In the genomic region with DNA sequence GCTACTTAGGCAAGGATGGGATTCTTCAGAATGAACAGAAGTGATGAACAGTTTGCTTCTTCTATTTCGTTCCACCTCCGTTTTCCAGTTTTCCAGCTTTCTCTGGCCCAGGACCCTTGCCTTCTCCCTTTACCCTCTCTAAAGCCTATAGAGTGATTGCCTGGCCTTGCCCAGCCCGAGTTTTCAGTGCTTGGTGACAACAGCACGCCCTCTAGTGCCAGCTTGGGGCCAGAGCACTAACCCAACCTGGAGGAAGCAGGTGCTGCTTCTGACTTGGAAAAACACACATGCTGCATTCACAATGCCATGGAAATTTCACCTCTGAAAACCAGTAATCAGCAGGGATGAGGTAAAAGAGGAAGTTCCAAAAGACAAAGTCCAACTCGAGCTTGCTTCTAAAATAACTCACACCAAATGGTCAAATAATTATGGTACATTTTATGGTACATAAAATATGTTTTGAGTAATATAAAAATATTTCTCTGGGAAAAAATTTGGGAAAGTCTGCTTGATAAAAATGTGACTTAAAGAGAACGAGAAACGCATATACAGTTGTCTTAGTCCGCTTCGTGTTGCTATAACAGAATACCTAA, we compare ENCODE assay signal across 8 cellular contexts. TPM values are rescaled to one million over a fixed set of nuclear protein-coding genes. Genes with fewer than 3 reads are reported as not detected.
DNase-seq lines count a peak whose midpoint lies in the region; ATAC-seq, FAIRE-seq and TF ChIP-seq lines count a peak whose summit lies in the region.

No MANE protein-coding gene starts in this region.

- TF ChIP-seq POLR2A in HepG2 (IDR thresholded peaks at IDR 0.05; ENCODE audit: insufficient read depth in 1 of 2, low read depth in 2 of 2, low read length in 2 of 2), result no peak

- H3K9me3 ChIP-seq in colonic mucosa, result no peaks in the 10 kb centered on the region
- no peaks in the 10 kb centered on the region for H3K9me3 ChIP-seq in HepG2 (ENCODE audit: low read length)

- H3K9ac ChIP-seq in colonic mucosa (ENCODE audit: low read depth in 2 of 2, low read length in 2 of 2) (no peak overlapping the region), HepG2 (ENCODE audit: insufficient read depth, low read depth, low read length) (no peak overlapping the region)

- CTCF ChIA-PET in HepG2 (lab: Yijun Ruan, JAX; ENCODE audit: low intra/inter-chr PET ratio, low total read pairs), result interaction anchor here (1.4 to 2.8 kb wide), 4 partner anchors 41 to 131 kb away, joined by 7 to 15 read pairs (median 10); no protein-coding TSS in a partner anchor

- TF ChIP-seq RAD21 in HepG2 (CRISPR knock-in tag; IDR thresholded peaks at IDR 0.05), result peak; percentile 83

- POLR2A ChIA-PET in HepG2 (lab: Yijun Ruan, JAX), result no interaction called here

- H3K4me2 ChIP-seq in HepG2 (ENCODE audit: low read depth, low read length), result no peak overlapping the region

- H3K4me3 ChIP-seq in colonic mucosa (no peak overlapping the region), HepG2 (replicated peaks in 1 of 3; ENCODE audit: insufficient read depth in 1 of 3, low read depth in 2 of 3, low read length in 3 of 3) (no peak overlapping the region)

- H3K36me3 ChIP-seq in colonic mucosa (no peaks in the 10 kb centered on the region), HepG2 (replicated peaks in 1 of 2; ENCODE audit: control insufficient read depth in 1 of 2, insufficient read depth in 2 of 2, low read length in 2 of 2) (no peaks in the 10 kb centered on the region)

- H3K4me1 ChIP-seq in colonic mucosa, result no peaks in the 10 kb centered on the region
- peaks cover 25% of the 10 kb centered on the region for H3K4me1 ChIP-seq in HepG2 (ENCODE audit: insufficient read depth, low read length)

- peak; percentile 57 for DNase-seq in Caki2 (ENCODE audit: low read depth)
- DNase-seq in NCI-H510A treated with DMSO at 0.1 percent for 48 hours (lab: John Stamatoyannopoulos, UW), result peak; percentile 70
- peak; percentile 84 for DNase-seq in activated CD4-positive, alpha-beta T cell treated with anti-CD3 and anti-CD28 coated beads for 48 hours
- DNase-seq in colonic mucosa, result peak; percentile 82
- DNase-seq in HepG2 (ENCODE audit: low spot score), result peak; percentile 64
- peak; percentile 46 to 60 (median 51) for DNase-seq in stimulated activated CD4-positive, alpha-beta T cell treated with anti-CD3 and anti-CD28 coated beads, TNF-alpha, amount 100 ng/mL, for 1 hour (ENCODE audit: low read depth in 3 of 3, low spot score in 1 of 3)

- BruUV-seq in HepG2 (replicated peaks; lab: Mats Ljungman, UMichigan), result no TSS peak

- in situ Hi-C loops in Caki2 (cut with HindIII; ENCODE audit: low pct_unique_long_range_greater_than_20kb, low sequenced_read_pairs), result no loop called here
- in situ Hi-C loops in HepG2 (cut with HindIII; ENCODE audit: extremely low pct_ligation_motif_present, low pct_unique_long_range_greater_than_20kb), result loop anchor here (5.0 kb wide), 1 partner anchor 128 kb away; no protein-coding TSS in a partner anchor

- intact Hi-C loops in colonic mucosa (cut with DNase I) (loop anchor here (2.0 kb wide), 1 partner anchor 127 kb away; no protein-coding TSS in a partner anchor), HepG2 (cut with micrococcal nuclease; ENCODE audit: unreplicated experiment) (loop anchor here (1.0 to 2.0 kb wide), 2 partner anchors 41 to 123 kb away; a partner anchor contains a TSS)

- no peak overlapping the region for H2AFZ ChIP-seq in HepG2 (ENCODE audit: low read length)

- TF ChIP-seq EP300 in HepG2 (IDR thresholded peaks at IDR 0.05; ENCODE audit: low read depth in 2 of 2, low read length in 2 of 2) (no peak), HepG2 (CRISPR knock-in tag; IDR thresholded peaks at IDR 0.05; ENCODE audit: borderline replicate concordance) (no peak)

- under 1% methylated on average over 9 of the region's 9 CpGs for WGBS in HepG2 (ENCODE audit: low lambda C conversion rate)

- H4K20me1 ChIP-seq in HepG2 (ENCODE audit: insufficient read depth, low read length), result no peaks in the 10 kb centered on the region

- peak; percentile 92 for FAIRE-seq in HepG2 (lab: Jason Lieb, UNC)

- peak; percentile 81 for TF ChIP-seq CTCF in colonic mucosa (IDR thresholded peaks at IDR 0.05)
- TF ChIP-seq CTCF in HepG2 (CRISPR knock-in tag; IDR thresholded peaks at IDR 0.05), result peak; percentile 96

- H3K27ac ChIP-seq in colonic mucosa (no peak overlapping the region), HepG2 (ENCODE audit: extremely low read length, insufficient read depth, low read length) (no peak overlapping the region)

- H3K79me2 ChIP-seq in HepG2 (ENCODE audit: insufficient read depth, low read length), result no peaks in the 10 kb centered on the region

- ATAC-seq in HG03139 (IDR thresholded peaks at IDR 0.05; ENCODE audit: unreplicated experiment) (peak; percentile 61), HepG2 (peak; percentile 79), GM18511 (IDR thresholded peaks at IDR 0.05; ENCODE audit: unreplicated experiment) (no peak)

- H3K27me3 ChIP-seq in colonic mucosa (no peaks in the 10 kb centered on the region), HepG2 (ENCODE audit: control insufficient read depth in 1 of 2, insufficient read depth in 2 of 2, low read length in 2 of 2) (peaks cover 1 to 34% of the 10 kb centered on the region in 2 experiments; a peak in 2 of 5 replicates)

TF ChIP-seq in HepG2, 621 proteins besides CTCF, POLR2A, EP300 and RAD21 (continues in another document):
- TF ChIP-seq PHF21A (CRISPR knock-in tag; IDR thresholded peaks at IDR 0.05), result no peak
- TF ChIP-seq DMAP1 (CRISPR knock-in tag; IDR thresholded peaks at IDR 0.05), result no peak
- TF ChIP-seq CBX2 (IDR thresholded peaks at IDR 0.05; ENCODE audit: low read depth, low read length), result no peak
- TF ChIP-seq CBX2 (CRISPR knock-in tag; IDR thresholded peaks at IDR 0.05; ENCODE audit: low read depth), result no peak
- TF ChIP-seq ISL2 (CRISPR knock-in tag; IDR thresholded peaks at IDR 0.05), result no peak
- TF ChIP-seq SAP130 (CRISPR knock-in tag; IDR thresholded peaks at IDR 0.05; ENCODE audit: low read depth), result 0 out of 2 replicates have a peak, but pooled peaks have one; percentile 23
- 0 out of 2 replicates have a peak, but pooled peaks have one; percentile 18 for TF ChIP-seq FOSL2 (CRISPR knock-in tag; IDR thresholded peaks at IDR 0.05)
- no peak for TF ChIP-seq SMARCC2 (IDR thresholded peaks at IDR 0.05)
- TF ChIP-seq MIER3 (CRISPR knock-in tag; IDR thresholded peaks at IDR 0.05; ENCODE audit: borderline replicate concordance), result 0 out of 2 replicates have a peak, but pooled peaks have one; percentile 24

RNA-seq across cellular contexts. Expression of a gene that starts 26.1 kb away (rescaled TPM):
- total RNA-seq in Caki2 (2014; rRNA removed; shearing (Covaris generic); ENCODE audit: low replicate concordance), result 135 and 136 TPM in 2 replicates
- total RNA-seq in colonic mucosa (10 to 100 TPM; 12.7 to 42.8 TPM), HepG2 (2016; rRNA removed; fragmentation: Illumina TruSeq; extraction: Trizol) (95.2 and 130 TPM in 2 replicates)
- 21.5 and 22.7 TPM in 2 replicates for total RNA-seq in HepG2 (2016; cell fraction: cytosol; rRNA removed; fragmentation: Illumina TruSeq; extraction: Trizol; ENCODE audit: low read depth)
- 93.0 and 140 TPM in 2 replicates for total RNA-seq in HepG2 (2016; cell fraction: insoluble cytoplasmic fraction; rRNA removed; fragmentation: Illumina TruSeq; extraction: Trizol)
- total RNA-seq in HepG2 (2016; cell fraction: membrane; rRNA removed; fragmentation: Illumina TruSeq; extraction: Trizol), result 21.2 and 24.3 TPM in 2 replicates
- total RNA-seq in HepG2 (2016; cell fraction: nucleus; rRNA removed; fragmentation: Illumina TruSeq; extraction: Trizol), result 34.3 and 34.5 TPM in 2 replicates
- polyA plus RNA-seq in HepG2 (2011; rRNA removed), result 58.9 and 80.8 TPM in 2 replicates
- polyA plus RNA-seq in HepG2 (2011; cell fraction: cytosol; rRNA removed), result 53.2 and 54.1 TPM in 2 replicates
- polyA plus RNA-seq in HepG2 (2011; cell fraction: nucleus; rRNA removed), result 16.3 and 20.2 TPM in 2 replicates
- polyA plus RNA-seq in HepG2 (2012), result 20.4 and 35.6 TPM in 2 replicates
- 9.6 and 10.6 TPM in 2 replicates for polyA plus RNA-seq in HepG2 (2016; cell fraction: cytosol; fragmentation: Illumina TruSeq; extraction: Trizol; ENCODE audit: low read depth)
- polyA plus RNA-seq in HepG2 (2016; cell fraction: insoluble cytoplasmic fraction; fragmentation: Illumina TruSeq; extraction: Trizol; ENCODE audit: low read depth), result 120 and 134 TPM in 2 replicates
- polyA plus RNA-seq in HepG2 (2016; cell fraction: membrane; fragmentation: Illumina TruSeq; extraction: Trizol; ENCODE audit: low read depth), result 12.6 and 12.8 TPM in 2 replicates
- polyA plus RNA-seq in HepG2 (2016; cell fraction: nucleus; fragmentation: Illumina TruSeq; extraction: Trizol; ENCODE audit: insufficient read depth, low read depth), result 45.5 and 48.6 TPM in 2 replicates
- polyA minus RNA-seq in HepG2 (2011; rRNA and poly(A)+ RNA removed; ENCODE audit: low replicate concordance), result 39.5 and 179 TPM in 2 replicates
- polyA minus RNA-seq in HepG2 (2011; cell fraction: cytosol; rRNA and poly(A)+ RNA removed), result 18.0 and 21.6 TPM in 2 replicates
- polyA minus RNA-seq in HepG2 (2011; cell fraction: nucleus; rRNA and poly(A)+ RNA removed), result 13.1 and 18.2 TPM in 2 replicates

RNA-seq across cellular contexts. Expression of a gene that starts 32.8 kb away (rescaled TPM):
- total RNA-seq in Caki2 (2014; rRNA removed; shearing (Covaris generic); ENCODE audit: low replicate concordance), result 2.8 and 14.8 TPM in 2 replicates
- total RNA-seq in colonic mucosa (100 to 1,000 TPM in 1 of 2 donors, 10 to 100 TPM in 1; 41.1 to 125 TPM), HepG2 (2016; rRNA removed; fragmentation: Illumina TruSeq; extraction: Trizol) (5.0 and 12.0 TPM in 2 replicates)
- 7.8 and 10.3 TPM in 2 replicates for total RNA-seq in HepG2 (2016; cell fraction: cytosol; rRNA removed; fragmentation: Illumina TruSeq; extraction: Trizol; ENCODE audit: low read depth)
- total RNA-seq in HepG2 (2016; cell fraction: insoluble cytoplasmic fraction; rRNA removed; fragmentation: Illumina TruSeq; extraction: Trizol), result 3.1 and 9.8 TPM in 2 replicates
- 7.6 and 7.9 TPM in 2 replicates for total RNA-seq in HepG2 (2016; cell fraction: membrane; rRNA removed; fragmentation: Illumina TruSeq; extraction: Trizol)
- total RNA-seq in HepG2 (2016; cell fraction: nucleus; rRNA removed; fragmentation: Illumina TruSeq; extraction: Trizol), result 28.2 and 41.8 TPM in 2 replicates
- polyA plus RNA-seq in HepG2 (2011; rRNA removed), result 12.0 and 13.6 TPM in 2 replicates
- polyA plus RNA-seq in HepG2 (2011; cell fraction: cytosol; rRNA removed), result 4.7 and 6.2 TPM in 2 replicates
- polyA plus RNA-seq in HepG2 (2011; cell fraction: nucleus; rRNA removed), result 46.0 and 60.3 TPM in 2 replicates
- 2.4 and 3.9 TPM in 2 replicates for polyA plus RNA-seq in HepG2 (2012)
- polyA plus RNA-seq in HepG2 (2016; cell fraction: cytosol; fragmentation: Illumina TruSeq; extraction: Trizol; ENCODE audit: low read depth), result 0.12 and 0.15 TPM in 2 replicates
- polyA plus RNA-seq in HepG2 (2016; cell fraction: insoluble cytoplasmic fraction; fragmentation: Illumina TruSeq; extraction: Trizol; ENCODE audit: low read depth), result 1.2 and 2.0 TPM in 2 replicates
- 0.31 and 0.49 TPM in 2 replicates for polyA plus RNA-seq in HepG2 (2016; cell fraction: membrane; fragmentation: Illumina TruSeq; extraction: Trizol; ENCODE audit: low read depth)
- 9.7 and 12.2 TPM in 2 replicates for polyA plus RNA-seq in HepG2 (2016; cell fraction: nucleus; fragmentation: Illumina TruSeq; extraction: Trizol; ENCODE audit: insufficient read depth, low read depth)
- polyA minus RNA-seq in HepG2 (2011; rRNA and poly(A)+ RNA removed; ENCODE audit: low replicate concordance), result 84.7 and 179 TPM in 2 replicates
- 4.5 and 9.7 TPM in 2 replicates for polyA minus RNA-seq in HepG2 (2011; cell fraction: cytosol; rRNA and poly(A)+ RNA removed)
- polyA minus RNA-seq in HepG2 (2011; cell fraction: nucleus; rRNA and poly(A)+ RNA removed), result 97.5 and 109 TPM in 2 replicates
